ENCODE assay signal across 3 cellular contexts in the genomic region with DNA sequence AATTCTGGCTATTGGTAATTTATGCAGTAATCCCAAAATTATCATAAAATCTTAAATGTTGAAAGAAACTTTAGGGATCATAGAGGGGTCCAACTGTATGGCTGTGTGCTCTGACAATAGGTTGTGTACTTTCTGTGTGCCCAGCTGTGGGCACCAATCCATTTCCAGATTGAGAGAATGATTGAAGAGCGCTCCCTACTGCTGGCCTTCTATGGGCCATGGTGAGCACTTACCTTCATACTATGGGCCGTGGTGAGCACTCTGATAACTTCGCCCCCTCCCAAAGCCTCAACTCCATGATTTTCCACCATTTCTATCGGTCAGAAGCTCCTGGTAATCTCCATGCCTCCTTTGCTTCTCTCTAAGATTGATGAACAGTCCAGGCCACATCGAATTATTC.
TF ChIP-seq lines count a peak whose summit lies in the region.

No MANE protein-coding gene starts in this region.

TF ChIP-seq in GM23338, 12 proteins besides CTCF, POLR2A, EP300 and RAD21 (continued from another document and continues in another):
- TF ChIP-seq EZH2phosphoT487 (IDR thresholded peaks at IDR 0.05; ENCODE audit: unreplicated experiment) (no peak), POLR2AphosphoS5 (IDR thresholded peaks at IDR 0.05; ENCODE audit: low read depth) (no peak), STAT1 (IDR thresholded peaks at IDR 0.05; ENCODE audit: unreplicated experiment) (no peak), ZNF114 (CRISPR knock-in tag; IDR thresholded peaks at IDR 0.05) (no peak), CREB1 (CRISPR knock-in tag; IDR thresholded peaks at IDR 0.05; ENCODE audit: low read depth) (no peak)
- TF ChIP-seq, protein P1, sequence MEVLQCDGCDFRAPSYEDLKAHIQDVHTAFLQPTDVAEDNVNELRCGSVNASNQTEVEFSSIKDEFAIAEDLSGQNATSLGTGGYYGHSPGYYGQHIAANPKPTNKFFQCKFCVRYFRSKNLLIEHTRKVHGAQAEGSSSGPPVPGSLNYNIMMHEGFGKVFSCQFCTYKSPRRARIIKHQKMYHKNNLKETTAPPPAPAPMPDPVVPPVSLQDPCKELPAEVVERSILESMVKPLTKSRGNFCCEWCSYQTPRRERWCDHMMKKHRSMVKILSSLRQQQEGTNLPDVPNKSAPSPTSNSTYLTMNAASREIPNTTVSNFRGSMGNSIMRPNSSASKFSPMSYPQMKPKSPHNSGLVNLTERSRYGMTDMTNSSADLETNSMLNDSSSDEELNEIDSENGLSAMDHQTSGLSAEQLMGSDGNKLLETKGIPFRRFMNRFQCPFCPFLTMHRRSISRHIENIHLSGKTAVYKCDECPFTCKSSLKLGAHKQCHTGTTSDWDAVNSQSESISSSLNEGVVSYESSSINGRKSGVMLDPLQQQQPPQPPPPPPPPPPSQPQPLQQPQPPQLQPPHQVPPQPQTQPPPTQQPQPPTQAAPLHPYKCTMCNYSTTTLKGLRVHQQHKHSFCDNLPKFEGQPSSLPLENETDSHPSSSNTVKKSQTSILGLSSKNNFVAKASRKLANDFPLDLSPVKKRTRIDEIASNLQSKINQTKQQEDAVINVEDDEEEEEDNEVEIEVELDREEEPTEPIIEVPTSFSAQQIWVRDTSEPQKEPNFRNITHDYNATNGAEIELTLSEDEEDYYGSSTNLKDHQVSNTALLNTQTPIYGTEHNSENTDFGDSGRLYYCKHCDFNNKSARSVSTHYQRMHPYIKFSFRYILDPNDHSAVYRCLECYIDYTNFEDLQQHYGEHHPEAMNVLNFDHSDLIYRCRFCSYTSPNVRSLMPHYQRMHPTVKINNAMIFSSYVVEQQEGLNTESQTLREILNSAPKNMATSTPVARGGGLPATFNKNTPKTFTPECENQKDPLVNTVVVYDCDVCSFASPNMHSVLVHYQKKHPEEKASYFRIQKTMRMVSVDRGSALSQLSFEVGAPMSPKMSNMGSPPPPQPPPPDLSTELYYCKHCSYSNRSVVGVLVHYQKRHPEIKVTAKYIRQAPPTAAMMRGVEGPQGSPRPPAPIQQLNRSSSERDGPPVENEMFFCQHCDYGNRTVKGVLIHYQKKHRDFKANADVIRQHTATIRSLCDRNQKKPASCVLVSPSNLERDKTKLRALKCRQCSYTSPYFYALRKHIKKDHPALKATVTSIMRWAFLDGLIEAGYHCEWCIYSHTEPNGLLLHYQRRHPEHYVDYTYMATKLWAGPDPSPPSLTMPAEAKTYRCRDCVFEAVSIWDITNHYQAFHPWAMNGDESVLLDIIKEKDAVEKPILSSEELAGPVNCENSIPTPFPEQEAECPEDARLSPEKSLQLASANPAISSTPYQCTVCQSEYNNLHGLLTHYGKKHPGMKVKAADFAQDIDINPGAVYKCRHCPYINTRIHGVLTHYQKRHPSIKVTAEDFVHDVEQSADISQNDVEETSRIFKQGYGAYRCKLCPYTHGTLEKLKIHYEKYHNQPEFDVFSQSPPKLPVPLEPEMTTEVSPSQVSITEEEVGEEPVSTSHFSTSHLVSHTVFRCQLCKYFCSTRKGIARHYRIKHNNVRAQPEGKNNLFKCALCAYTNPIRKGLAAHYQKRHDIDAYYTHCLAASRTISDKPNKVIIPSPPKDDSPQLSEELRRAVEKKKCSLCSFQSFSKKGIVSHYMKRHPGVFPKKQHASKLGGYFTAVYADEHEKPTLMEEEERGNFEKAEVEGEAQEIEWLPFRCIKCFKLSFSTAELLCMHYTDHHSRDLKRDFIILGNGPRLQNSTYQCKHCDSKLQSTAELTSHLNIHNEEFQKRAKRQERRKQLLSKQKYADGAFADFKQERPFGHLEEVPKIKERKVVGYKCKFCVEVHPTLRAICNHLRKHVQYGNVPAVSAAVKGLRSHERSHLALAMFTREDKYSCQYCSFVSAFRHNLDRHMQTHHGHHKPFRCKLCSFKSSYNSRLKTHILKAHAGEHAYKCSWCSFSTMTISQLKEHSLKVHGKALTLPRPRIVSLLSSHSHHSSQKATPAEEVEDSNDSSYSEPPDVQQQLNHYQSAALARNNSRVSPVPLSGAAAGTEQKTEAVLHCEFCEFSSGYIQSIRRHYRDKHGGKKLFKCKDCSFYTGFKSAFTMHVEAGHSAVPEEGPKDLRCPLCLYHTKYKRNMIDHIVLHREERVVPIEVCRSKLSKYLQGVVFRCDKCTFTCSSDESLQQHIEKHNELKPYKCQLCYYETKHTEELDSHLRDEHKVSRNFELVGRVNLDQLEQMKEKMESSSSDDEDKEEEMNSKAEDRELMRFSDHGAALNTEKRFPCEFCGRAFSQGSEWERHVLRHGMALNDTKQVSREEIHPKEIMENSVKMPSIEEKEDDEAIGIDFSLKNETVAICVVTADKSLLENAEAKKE (CRISPR knock-in tag; IDR thresholded peaks at IDR 0.05): no peak

TF ChIP-seq in Ishikawa, 13 proteins besides CTCF, POLR2A, EP300 and RAD21 (continued from another document):
- TF ChIP-seq, protein P2, sequence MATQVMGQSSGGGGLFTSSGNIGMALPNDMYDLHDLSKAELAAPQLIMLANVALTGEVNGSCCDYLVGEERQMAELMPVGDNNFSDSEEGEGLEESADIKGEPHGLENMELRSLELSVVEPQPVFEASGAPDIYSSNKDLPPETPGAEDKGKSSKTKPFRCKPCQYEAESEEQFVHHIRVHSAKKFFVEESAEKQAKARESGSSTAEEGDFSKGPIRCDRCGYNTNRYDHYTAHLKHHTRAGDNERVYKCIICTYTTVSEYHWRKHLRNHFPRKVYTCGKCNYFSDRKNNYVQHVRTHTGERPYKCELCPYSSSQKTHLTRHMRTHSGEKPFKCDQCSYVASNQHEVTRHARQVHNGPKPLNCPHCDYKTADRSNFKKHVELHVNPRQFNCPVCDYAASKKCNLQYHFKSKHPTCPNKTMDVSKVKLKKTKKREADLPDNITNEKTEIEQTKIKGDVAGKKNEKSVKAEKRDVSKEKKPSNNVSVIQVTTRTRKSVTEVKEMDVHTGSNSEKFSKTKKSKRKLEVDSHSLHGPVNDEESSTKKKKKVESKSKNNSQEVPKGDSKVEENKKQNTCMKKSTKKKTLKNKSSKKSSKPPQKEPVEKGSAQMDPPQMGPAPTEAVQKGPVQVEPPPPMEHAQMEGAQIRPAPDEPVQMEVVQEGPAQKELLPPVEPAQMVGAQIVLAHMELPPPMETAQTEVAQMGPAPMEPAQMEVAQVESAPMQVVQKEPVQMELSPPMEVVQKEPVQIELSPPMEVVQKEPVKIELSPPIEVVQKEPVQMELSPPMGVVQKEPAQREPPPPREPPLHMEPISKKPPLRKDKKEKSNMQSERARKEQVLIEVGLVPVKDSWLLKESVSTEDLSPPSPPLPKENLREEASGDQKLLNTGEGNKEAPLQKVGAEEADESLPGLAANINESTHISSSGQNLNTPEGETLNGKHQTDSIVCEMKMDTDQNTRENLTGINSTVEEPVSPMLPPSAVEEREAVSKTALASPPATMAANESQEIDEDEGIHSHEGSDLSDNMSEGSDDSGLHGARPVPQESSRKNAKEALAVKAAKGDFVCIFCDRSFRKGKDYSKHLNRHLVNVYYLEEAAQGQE (IDR thresholded peaks at IDR 0.05; ENCODE audit: low read depth): no peak
- TF ChIP-seq ZBTB7A (IDR thresholded peaks at IDR 0.05; ENCODE audit: low read depth) (no peak), TAF1 (IDR thresholded peaks at IDR 0.05; ENCODE audit: low read depth) (no peak), EGR1 (IDR thresholded peaks at IDR 0.05) (no peak), FOXM1 (IDR thresholded peaks at IDR 0.05; ENCODE audit: borderline replicate concordance, low read depth) (no peak), NFIC (IDR thresholded peaks at IDR 0.05) (no peak), CREB1 (IDR thresholded peaks at IDR 0.05; ENCODE audit: low read depth) (no peak), CEBPB (IDR thresholded peaks at IDR 0.05) (no peak), TCF12 (IDR thresholded peaks at IDR 0.05; ENCODE audit: low read depth) (no peak), TEAD4 (IDR thresholded peaks at IDR 0.05) (no peak)
- TF ChIP-seq, protein P3, sequence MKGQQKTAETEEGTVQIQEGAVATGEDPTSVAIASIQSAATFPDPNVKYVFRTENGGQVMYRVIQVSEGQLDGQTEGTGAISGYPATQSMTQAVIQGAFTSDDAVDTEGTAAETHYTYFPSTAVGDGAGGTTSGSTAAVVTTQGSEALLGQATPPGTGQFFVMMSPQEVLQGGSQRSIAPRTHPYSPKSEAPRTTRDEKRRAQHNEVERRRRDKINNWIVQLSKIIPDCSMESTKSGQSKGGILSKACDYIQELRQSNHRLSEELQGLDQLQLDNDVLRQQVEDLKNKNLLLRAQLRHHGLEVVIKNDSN (IDR thresholded peaks at IDR 0.05): no peak
- TF ChIP-seq, protein P4, sequence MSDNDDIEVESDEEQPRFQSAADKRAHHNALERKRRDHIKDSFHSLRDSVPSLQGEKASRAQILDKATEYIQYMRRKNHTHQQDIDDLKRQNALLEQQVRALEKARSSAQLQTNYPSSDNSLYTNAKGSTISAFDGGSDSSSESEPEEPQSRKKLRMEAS (IDR thresholded peaks at IDR 0.05): no peak
TF ChIP-seq in Ishikawa: peak in this region for 0.

TF ChIP-seq in K562, 482 proteins besides CTCF, POLR2A, EP300 and RAD21 (continued from another document):
- TF ChIP-seq, protein P5, sequence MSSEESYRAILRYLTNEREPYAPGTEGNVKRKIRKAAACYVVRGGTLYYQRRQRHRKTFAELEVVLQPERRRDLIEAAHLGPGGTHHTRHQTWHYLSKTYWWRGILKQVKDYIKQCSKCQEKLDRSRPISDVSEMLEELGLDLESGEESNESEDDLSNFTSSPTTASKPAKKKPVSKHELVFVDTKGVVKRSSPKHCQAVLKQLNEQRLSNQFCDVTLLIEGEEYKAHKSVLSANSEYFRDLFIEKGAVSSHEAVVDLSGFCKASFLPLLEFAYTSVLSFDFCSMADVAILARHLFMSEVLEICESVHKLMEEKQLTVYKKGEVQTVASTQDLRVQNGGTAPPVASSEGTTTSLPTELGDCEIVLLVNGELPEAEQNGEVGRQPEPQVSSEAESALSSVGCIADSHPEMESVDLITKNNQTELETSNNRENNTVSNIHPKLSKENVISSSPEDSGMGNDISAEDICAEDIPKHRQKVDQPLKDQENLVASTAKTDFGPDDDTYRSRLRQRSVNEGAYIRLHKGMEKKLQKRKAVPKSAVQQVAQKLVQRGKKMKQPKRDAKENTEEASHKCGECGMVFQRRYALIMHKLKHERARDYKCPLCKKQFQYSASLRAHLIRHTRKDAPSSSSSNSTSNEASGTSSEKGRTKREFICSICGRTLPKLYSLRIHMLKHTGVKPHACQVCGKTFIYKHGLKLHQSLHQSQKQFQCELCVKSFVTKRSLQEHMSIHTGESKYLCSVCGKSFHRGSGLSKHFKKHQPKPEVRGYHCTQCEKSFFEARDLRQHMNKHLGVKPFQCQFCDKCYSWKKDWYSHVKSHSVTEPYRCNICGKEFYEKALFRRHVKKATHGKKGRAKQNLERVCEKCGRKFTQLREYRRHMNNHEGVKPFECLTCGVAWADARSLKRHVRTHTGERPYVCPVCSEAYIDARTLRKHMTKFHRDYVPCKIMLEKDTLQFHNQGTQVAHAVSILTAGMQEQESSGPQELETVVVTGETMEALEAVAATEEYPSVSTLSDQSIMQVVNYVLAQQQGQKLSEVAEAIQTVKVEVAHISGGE (CRISPR knock-in tag; IDR thresholded peaks at IDR 0.05): no peak
- TF ChIP-seq MYNN (IDR thresholded peaks at IDR 0.05) (no peak), MYNN (CRISPR knock-in tag; IDR thresholded peaks at IDR 0.05) (no peak), YY1 (IDR thresholded peaks at IDR 0.05; ENCODE audit: borderline replicate concordance in 1 of 3, control insufficient read depth in 1 of 3, extremely low read depth in 1 of 3, insufficient read depth in 3 of 3, insufficient read length in 1 of 3, insufficient replicate concordance in 2 of 3, low read depth in 1 of 3, low read length in 2 of 3) (no peak), NR2C1 (IDR thresholded peaks at IDR 0.05) (no peak), NR2C1 (tag; IDR thresholded peaks at IDR 0.05) (no peak)
- TF ChIP-seq, protein P6, sequence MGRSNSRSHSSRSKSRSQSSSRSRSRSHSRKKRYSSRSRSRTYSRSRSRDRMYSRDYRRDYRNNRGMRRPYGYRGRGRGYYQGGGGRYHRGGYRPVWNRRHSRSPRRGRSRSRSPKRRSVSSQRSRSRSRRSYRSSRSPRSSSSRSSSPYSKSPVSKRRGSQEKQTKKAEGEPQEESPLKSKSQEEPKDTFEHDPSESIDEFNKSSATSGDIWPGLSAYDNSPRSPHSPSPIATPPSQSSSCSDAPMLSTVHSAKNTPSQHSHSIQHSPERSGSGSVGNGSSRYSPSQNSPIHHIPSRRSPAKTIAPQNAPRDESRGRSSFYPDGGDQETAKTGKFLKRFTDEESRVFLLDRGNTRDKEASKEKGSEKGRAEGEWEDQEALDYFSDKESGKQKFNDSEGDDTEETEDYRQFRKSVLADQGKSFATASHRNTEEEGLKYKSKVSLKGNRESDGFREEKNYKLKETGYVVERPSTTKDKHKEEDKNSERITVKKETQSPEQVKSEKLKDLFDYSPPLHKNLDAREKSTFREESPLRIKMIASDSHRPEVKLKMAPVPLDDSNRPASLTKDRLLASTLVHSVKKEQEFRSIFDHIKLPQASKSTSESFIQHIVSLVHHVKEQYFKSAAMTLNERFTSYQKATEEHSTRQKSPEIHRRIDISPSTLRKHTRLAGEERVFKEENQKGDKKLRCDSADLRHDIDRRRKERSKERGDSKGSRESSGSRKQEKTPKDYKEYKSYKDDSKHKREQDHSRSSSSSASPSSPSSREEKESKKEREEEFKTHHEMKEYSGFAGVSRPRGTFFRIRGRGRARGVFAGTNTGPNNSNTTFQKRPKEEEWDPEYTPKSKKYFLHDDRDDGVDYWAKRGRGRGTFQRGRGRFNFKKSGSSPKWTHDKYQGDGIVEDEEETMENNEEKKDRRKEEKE (IDR thresholded peaks at IDR 0.05; ENCODE audit: borderline replicate concordance in 1 of 2, control insufficient read depth in 1 of 2, low read depth in 2 of 2, low read length in 1 of 2): no peak
- TF ChIP-seq, protein P7, sequence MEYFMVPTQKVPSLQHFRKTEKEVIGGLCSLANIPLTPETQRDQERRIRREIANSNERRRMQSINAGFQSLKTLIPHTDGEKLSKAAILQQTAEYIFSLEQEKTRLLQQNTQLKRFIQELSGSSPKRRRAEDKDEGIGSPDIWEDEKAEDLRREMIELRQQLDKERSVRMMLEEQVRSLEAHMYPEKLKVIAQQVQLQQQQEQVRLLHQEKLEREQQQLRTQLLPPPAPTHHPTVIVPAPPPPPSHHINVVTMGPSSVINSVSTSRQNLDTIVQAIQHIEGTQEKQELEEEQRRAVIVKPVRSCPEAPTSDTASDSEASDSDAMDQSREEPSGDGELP (CRISPR knock-in tag; IDR thresholded peaks at IDR 0.05; ENCODE audit: borderline replicate concordance): no peak
